ENCODE assay signal across 17 cellular contexts in the genomic region with DNA sequence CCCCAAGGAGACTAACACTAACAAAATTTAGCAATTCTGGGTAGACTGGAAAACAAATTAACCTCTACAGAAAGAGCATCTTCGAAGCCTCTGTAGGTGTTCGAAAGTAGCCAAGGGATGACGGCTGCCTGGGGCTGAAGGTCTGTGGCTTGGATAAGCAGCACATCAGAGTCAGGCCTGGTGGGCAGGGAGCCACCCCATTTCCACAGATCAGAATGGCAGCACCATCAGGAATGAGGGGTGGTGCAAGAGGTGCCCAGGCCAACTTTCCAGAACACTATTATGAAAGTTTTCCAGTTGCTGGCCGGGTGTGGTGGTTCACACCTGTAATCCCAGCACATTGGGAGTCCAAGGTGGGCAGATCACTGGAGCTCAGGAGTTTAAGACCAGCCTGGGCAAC. TPM values are rescaled to one million over a fixed set of nuclear protein-coding genes. Genes with fewer than 3 reads are reported as not detected.
A peak's percentile ranks its signal among the peaks of the same experiment; 100 is the strongest.
DNase-seq lines count a peak whose midpoint lies in the region; TF ChIP-seq lines count a peak whose summit lies in the region.
"Had no signal": no experiment of that assay in that cellular context is flagged by ENCODE, and none has a peak within 500 bp of the region (broad histone marks: within the 10 kb centered on the region; RNA-seq: fewer than 3 reads in every experiment).

No MANE protein-coding gene starts in this region.

- no peak overlapping the region for H2AFZ ChIP-seq in MM.1S (ENCODE audit: low read length)
- no peak overlapping the region for H2AFZ ChIP-seq in neural progenitor cell (replicated peaks)
- H2AFZ ChIP-seq: GM23248 had no signal

- H3K4me3 Mint-ChIP-seq in neural progenitor cell: no peak overlapping the region
- H3K4me3 Mint-ChIP-seq: CD4-positive, CD25-positive, alpha-beta regulatory T cell; CD8-positive, alpha-beta T cell had no signal

- H3K9ac ChIP-seq in MM.1S (ENCODE audit: low read length) (peak overlapping the region; percentile 24; the same call in 1 of the 2 replicates), neural progenitor cell (no peak overlapping the region), colonic mucosa (ENCODE audit: low read depth in 2 of 2, low read length in 2 of 2) (no peak overlapping the region)
- H3K9ac ChIP-seq: GM23248 had no signal

- H3K27ac ChIP-seq in MM.1S (ENCODE audit: low read length) (peak overlapping the region; percentile 63; the same call in 1 of the 2 replicates), dorsolateral prefrontal cortex (peak overlapping the region in 57 of 59 donors; percentile 7 to 100 (median 97)), neural progenitor cell (no peak overlapping the region), substantia nigra (ENCODE audit: low read depth, low read length, poor library complexity, severe bottlenecking) (peak overlapping the region; percentile 71), colonic mucosa (no peak overlapping the region), RWPE1 (no peak overlapping the region)
- H3K27ac ChIP-seq: GM23248 had no signal

- H3K36me3 ChIP-seq in MM.1S (replicated peaks; ENCODE audit: insufficient read depth, low read length) (no peaks in the 10 kb centered on the region), neural progenitor cell (no peaks in the 10 kb centered on the region), colonic mucosa (no peaks in the 10 kb centered on the region)

- H4K20me1 ChIP-seq in MM.1S (ENCODE audit: insufficient read depth, low read length): no peaks in the 10 kb centered on the region
- peaks cover 7% of the 10 kb centered on the region for H4K20me1 ChIP-seq in neural progenitor cell (ENCODE audit: low read depth)

- H3K4me1 ChIP-seq in MM.1S (ENCODE audit: low read length): peaks cover 36% of the 10 kb centered on the region
- peaks cover 9% of the 10 kb centered on the region for H3K4me1 ChIP-seq in neural progenitor cell
- no peaks in the 10 kb centered on the region for H3K4me1 ChIP-seq in colonic mucosa
- H3K4me1 ChIP-seq: Caco-2 had no signal

- no peak for DNase-seq in MM.1S
- DNase-seq in dorsolateral prefrontal cortex: no peak
- no peak for DNase-seq in neural progenitor cell (ENCODE audit: low spot score)
- DNase-seq in substantia nigra (lab: John Stamatoyannopoulos, UW): no peak
- no peak for DNase-seq in CD1c-positive myeloid dendritic cell (ENCODE audit: extremely low spot score)
- DNase-seq in NCI-H1105 (lab: John Stamatoyannopoulos, UW): no peak
- no peak for DNase-seq in colonic mucosa
- DNase-seq in RWPE1 (ENCODE audit: low spot score): no peak
- DNase-seq: C1 segment of cervical spinal cord; Caco-2; CD4-positive, CD25-positive, alpha-beta regulatory T cell; CD8-positive, alpha-beta T cell; DMS153; DND-41; GM23248; H7; HCEC 1CT had no signal

- CTCF ChIA-PET in RWPE1 (lab: Yijun Ruan, JAX): no interaction called here

- no peaks in the 10 kb centered on the region for H3K9me2 ChIP-seq in MM.1S (replicated peaks; ENCODE audit: insufficient read depth, low read length)

- no peaks in the 10 kb centered on the region for H3K9me3 Mint-ChIP-seq in neural progenitor cell
- H3K9me3 Mint-ChIP-seq: CD4-positive, CD25-positive, alpha-beta regulatory T cell; CD8-positive, alpha-beta T cell had no signal

- POLR2A ChIA-PET in RWPE1 (lab: Yijun Ruan, JAX; ENCODE audit: low non-redundant PET): no interaction called here

- H3K36me3 Mint-ChIP-seq in neural progenitor cell: peaks cover 3% of the 10 kb centered on the region
- H3K36me3 Mint-ChIP-seq: CD4-positive, CD25-positive, alpha-beta regulatory T cell; CD8-positive, alpha-beta T cell had no signal

- intact Hi-C loops in dorsolateral prefrontal cortex (cut with DNase I) (no loop called here), colonic mucosa (cut with DNase I) (no loop called here)

- H3K79me2 ChIP-seq in MM.1S (ENCODE audit: low read length) (peaks cover 7% of the 10 kb centered on the region; the same call in 1 of the 2 replicates), neural progenitor cell (ENCODE audit: low read depth) (no peaks in the 10 kb centered on the region)

- H3K9me3 ChIP-seq in MM.1S (replicated peaks; ENCODE audit: insufficient read depth, low read length) (no peaks in the 10 kb centered on the region), neural progenitor cell (ENCODE audit: low read depth) (no peaks in the 10 kb centered on the region), colonic mucosa (no peaks in the 10 kb centered on the region)
- H3K9me3 ChIP-seq: Caco-2 had no signal

- peaks cover under 1% of the 10 kb centered on the region for H3K27me3 Mint-ChIP-seq in neural progenitor cell (ENCODE audit: insufficient read depth, low read depth)

- peak overlapping the region; percentile 13 for H3K27ac Mint-ChIP-seq in neural progenitor cell
- H3K27ac Mint-ChIP-seq: CD4-positive, CD25-positive, alpha-beta regulatory T cell; CD8-positive, alpha-beta T cell had no signal

- peaks cover 20% of the 10 kb centered on the region for H3F3A ChIP-seq in MM.1S (ENCODE audit: insufficient read depth, low read length)
- H3F3A ChIP-seq in neural progenitor cell (ENCODE audit: low read depth): peaks cover 11% of the 10 kb centered on the region

- H3K4me3 ChIP-seq in MM.1S (ENCODE audit: low read length) (no peak overlapping the region), dorsolateral prefrontal cortex (no peak overlapping the region), neural progenitor cell (no peak overlapping the region), colonic mucosa (no peak overlapping the region)
- H3K4me3 ChIP-seq: GM23248 had no signal

- H3K27me3 ChIP-seq in MM.1S (replicated peaks; ENCODE audit: insufficient read depth, low read length) (no peaks in the 10 kb centered on the region), dorsolateral prefrontal cortex (no peaks in the 10 kb centered on the region), neural progenitor cell (no peaks in the 10 kb centered on the region), colonic mucosa (no peaks in the 10 kb centered on the region)

- peaks cover 23% of the 10 kb centered on the region for H3K4me1 Mint-ChIP-seq in neural progenitor cell
- H3K4me1 Mint-ChIP-seq: CD4-positive, CD25-positive, alpha-beta regulatory T cell had no signal

- H3K4me2 ChIP-seq in MM.1S (ENCODE audit: low read depth, low read length) (peak overlapping the region; percentile 87; the same call in 1 of the 2 replicates), neural progenitor cell (no peak overlapping the region)

- no peak for TF ChIP-seq CTCF in MM.1S (IDR thresholded peaks at IDR 0.05; ENCODE audit: low read length)
- TF ChIP-seq CTCF in dorsolateral prefrontal cortex (IDR thresholded peaks at IDR 0.05 in 54 of 56, conservative IDR thresholded peaks at IDR 0.05 in 2 of 56; ENCODE audit: low read depth in 1 of 56, partially characterized antibody in 56 of 56): no peak
- no peak for TF ChIP-seq CTCF in neural progenitor cell (IDR thresholded peaks at IDR 0.05)
- no peak for TF ChIP-seq CTCF in colonic mucosa (IDR thresholded peaks at IDR 0.05)
- no peak for TF ChIP-seq CTCF in RWPE1 (conservative IDR thresholded peaks at IDR 0.05; ENCODE audit: low read depth)

RNA-seq across cellular contexts. Expression of gene CABYR, which starts 57.9 kb away (rescaled TPM):
- total RNA-seq in dorsolateral prefrontal cortex: 10 to 100 TPM in 115 of 120 experiments, 1 to 10 TPM in 5; 8.5 to 29.7 (median 17.0) TPM
- total RNA-seq in neural progenitor cell (ENCODE audit: low replicate concordance): 12.0 and 14.2 TPM in 2 replicates
- 1 to 10 TPM in 1 of 2 donors, not detected in 1; 1.6 TPM for total RNA-seq in colonic mucosa

Comparison
In these comparisons a context has a peak if more than half of its experiments do, and no peak if none do; other contexts are left out.
1. H3K27ac ChIP-seq: peak in MM.1S (single experiment), dorsolateral prefrontal cortex (57 of 59) and substantia nigra (single experiment); none in neural progenitor cell (single experiment), colonic mucosa (single experiment) and RWPE1 (single experiment).